ENCODE assay signal across 9 cellular contexts in genomic region chr2:208406474-208407451, GRCh38. TPM values are rescaled to one million over a fixed set of nuclear protein-coding genes. Genes with fewer than 3 reads are reported as not detected.
DNase-seq lines count a peak whose midpoint lies in the region; ATAC-seq, FAIRE-seq and TF ChIP-seq lines count a peak whose summit lies in the region.
"Had no signal": no experiment of that assay in that cellular context is flagged by ENCODE, and none has a peak within 500 bp of the region (broad histone marks: within the 10 kb centered on the region; RNA-seq: fewer than 3 reads in every experiment).

TSS of gene PTH2R (plus strand) at chr2:208406792. CDS start at chr2:208407044, 252 bp downstream.

- no peak for FAIRE-seq in pancreas (lab: Jason Lieb, UNC)
- FAIRE-seq: GM18507 had no signal

- H3K27ac ChIP-seq in pancreas = no peak within 1 kb of the TSS

- H3K4me3 ChIP-seq in pancreas = peak within 1 kb of the TSS; percentile 22 to 59 (median 38)

- H3K9me3 ChIP-seq in pancreas = no peaks in the 10 kb centered on the region

- peak; percentile 73 for DNase-seq in ELF-1 (ENCODE audit: low read depth, low spot score)
- DNase-seq in NCI-H510A (lab: John Stamatoyannopoulos, UW) = peak; percentile 85
- DNase-seq in pancreas = peak; percentile 33 to 79 (median 45)
- no peak for DNase-seq in 8988T
- DNase-seq in mucosa of gallbladder (ENCODE audit: low spot score) = no peak
- DNase-seq in T1000 (lab: John Stamatoyannopoulos, UW) = no peak

- peak; percentile 17 for ATAC-seq in esophagus mucosa
- peak; percentile 78 to 87 (median 84) for ATAC-seq in pancreas
- ATAC-seq in HG02588 (IDR thresholded peaks at IDR 0.05; ENCODE audit: unreplicated experiment) = no peak

- H3K27me3 ChIP-seq in pancreas = no peaks in the 10 kb centered on the region

- H3K4me1 ChIP-seq in pancreas = peaks cover 3 to 5% (median 4%) of the 10 kb centered on the region in 3 donors

- H3K36me3 ChIP-seq in pancreas = no peaks in the 10 kb centered on the region

- TF ChIP-seq CTCF in pancreas (IDR thresholded peaks at IDR 0.05) = no peak

- intact Hi-C loops in pancreas (cut with DNase I) = no loop called here

- 3% methylated on average over 65 to 82 of the region's 82 CpGs for WGBS in pancreas, 2 donors

RNA-seq across cellular contexts. Expression of gene PTH2R, which starts in this region (rescaled TPM):
- total RNA-seq in esophagus mucosa (not detected), pancreas (under 1 TPM; 0.19 to 0.62 (median 0.46) TPM), mucosa of gallbladder (1.1 TPM)
- 1 to 10 TPM in 1 of 2 donors, under 1 TPM in 1; 0.49 to 1.5 TPM for polyA plus RNA-seq in pancreas

Comparison
In these comparisons a context has a peak if more than half of its experiments do, and no peak if none do; other contexts are left out.
1. Peak in ATAC-seq in esophagus mucosa; RNA of the gene not detected or under 1 TPM.
2. DNase-seq: peak in ELF-1 (single experiment), NCI-H510A (single experiment) and pancreas (6 of 6); none in 8988T (single experiment), mucosa of gallbladder (single experiment) and T1000 (single experiment).